24 cellular contexts compared by ENCODE assay signal in the genomic region with DNA sequence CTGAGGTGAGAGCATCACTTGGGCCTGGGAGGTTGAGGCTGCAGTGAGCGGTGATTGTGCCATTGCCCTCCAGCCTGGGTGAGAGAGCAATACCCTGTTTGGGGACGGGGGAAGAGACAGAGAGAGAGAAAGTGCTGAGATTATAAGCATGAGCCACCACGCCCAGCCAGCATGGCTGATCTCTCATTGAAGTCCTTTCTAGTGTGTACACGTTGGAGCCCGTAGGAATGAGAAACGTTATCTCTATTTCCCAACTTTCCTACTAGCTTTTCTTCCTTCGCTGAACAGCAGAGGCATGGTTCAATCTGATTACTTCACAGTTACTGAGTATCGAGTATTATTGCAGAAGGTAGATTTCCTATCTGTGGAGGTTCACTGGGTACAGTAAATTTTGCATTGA. TPM values are rescaled to one million over a fixed set of nuclear protein-coding genes. Genes with fewer than 3 reads are reported as not detected.
"Had no signal": no experiment of that assay in that cellular context is flagged by ENCODE, and none has a peak within 500 bp of the region (broad histone marks: within the 10 kb centered on the region; RNA-seq: fewer than 3 reads in every experiment).

No MANE protein-coding gene starts in this region.

- FAIRE-seq: endometrium, pancreas, small intestine had no signal

- H3K4me3 Mint-ChIP-seq: effector memory CD8-positive, alpha-beta T cell; immature natural killer cell; stimulated activated naive CD8-positive, alpha-beta T cell treated with anti-CD3 and anti-CD28 coated beads, Interleukin-15, amount 100 ng/mL, for 72 hours had no signal

- H3K27ac Mint-ChIP-seq: effector memory CD8-positive, alpha-beta T cell; immature natural killer cell; naive thymus-derived CD8-positive, alpha-beta T cell; stimulated activated naive CD8-positive, alpha-beta T cell treated with anti-CD3 and anti-CD28 coated beads, Interleukin-15, amount 100 ng/mL, for 72 hours had no signal

- H3K27ac ChIP-seq: esophagus muscularis mucosa, pancreas, suprapubic skin, transverse colon had no signal

- H3K4me3 ChIP-seq: esophagus muscularis mucosa, pancreas, right lobe of liver, suprapubic skin, transverse colon had no signal

- DNase-seq: cerebellar nuclear complex; cortex of kidney; effector memory CD8-positive, alpha-beta T cell; foreskin melanocyte; hypothalamus; immature natural killer cell; islet precursor cell; naive thymus-derived CD8-positive, alpha-beta T cell; pancreas; right lobe of liver; small intestine; stimulated activated CD4-positive, alpha-beta T cell treated with anti-CD3 and anti-CD28 coated beads, Interleukin-15, amount 100 ng/mL, for 24 hours; stimulated activated CD4-positive, alpha-beta T cell treated with anti-CD3 and anti-CD28 coated beads, Interleukin-2, amount 100 ng/mL, for 48 hours; stimulated activated naive CD4-positive, alpha-beta T cell; stimulated activated naive CD8-positive, alpha-beta T cell treated with anti-CD3 and anti-CD28 coated beads, Interleukin-15, amount 100 ng/mL, for 72 hours; transverse colon had no signal

- H3K9me3 Mint-ChIP-seq: effector memory CD8-positive, alpha-beta T cell; immature natural killer cell; naive thymus-derived CD8-positive, alpha-beta T cell; stimulated activated naive CD8-positive, alpha-beta T cell treated with anti-CD3 and anti-CD28 coated beads, Interleukin-15, amount 100 ng/mL, for 72 hours had no signal

- H3K9me3 ChIP-seq: esophagus muscularis mucosa, pancreas, right lobe of liver, suprapubic skin, transverse colon had no signal

- H3K36me3 Mint-ChIP-seq: immature natural killer cell had no signal

- H3K36me3 ChIP-seq: esophagus muscularis mucosa, pancreas, right lobe of liver, suprapubic skin, transverse colon had no signal

- H3K27me3 Mint-ChIP-seq: effector memory CD8-positive, alpha-beta T cell; naive thymus-derived CD8-positive, alpha-beta T cell; stimulated activated naive CD8-positive, alpha-beta T cell treated with anti-CD3 and anti-CD28 coated beads, Interleukin-15, amount 100 ng/mL, for 72 hours had no signal

- H3K27me3 ChIP-seq: esophagus muscularis mucosa, pancreas, right lobe of liver, suprapubic skin, transverse colon had no signal

- ATAC-seq: effector memory CD8-positive, alpha-beta T cell; left lobe of liver; naive thymus-derived CD8-positive, alpha-beta T cell; pancreas; right lobe of liver; stimulated activated naive CD8-positive, alpha-beta T cell treated with anti-CD3 and anti-CD28 coated beads, Interleukin-15, amount 100 ng/mL, for 72 hours had no signal

RNA-seq across cellular contexts. Expression of gene CORT, which starts 29.4 kb away (rescaled TPM):
- total RNA-seq: left lobe of liver, lower leg skin, mesenteric fat pad, myocyte, suprapubic skin had no signal
- polyA plus RNA-seq: fibroblast of lung, immature natural killer cell had no signal
